ENCODE assay signal across 8 cellular contexts in the genomic region with DNA sequence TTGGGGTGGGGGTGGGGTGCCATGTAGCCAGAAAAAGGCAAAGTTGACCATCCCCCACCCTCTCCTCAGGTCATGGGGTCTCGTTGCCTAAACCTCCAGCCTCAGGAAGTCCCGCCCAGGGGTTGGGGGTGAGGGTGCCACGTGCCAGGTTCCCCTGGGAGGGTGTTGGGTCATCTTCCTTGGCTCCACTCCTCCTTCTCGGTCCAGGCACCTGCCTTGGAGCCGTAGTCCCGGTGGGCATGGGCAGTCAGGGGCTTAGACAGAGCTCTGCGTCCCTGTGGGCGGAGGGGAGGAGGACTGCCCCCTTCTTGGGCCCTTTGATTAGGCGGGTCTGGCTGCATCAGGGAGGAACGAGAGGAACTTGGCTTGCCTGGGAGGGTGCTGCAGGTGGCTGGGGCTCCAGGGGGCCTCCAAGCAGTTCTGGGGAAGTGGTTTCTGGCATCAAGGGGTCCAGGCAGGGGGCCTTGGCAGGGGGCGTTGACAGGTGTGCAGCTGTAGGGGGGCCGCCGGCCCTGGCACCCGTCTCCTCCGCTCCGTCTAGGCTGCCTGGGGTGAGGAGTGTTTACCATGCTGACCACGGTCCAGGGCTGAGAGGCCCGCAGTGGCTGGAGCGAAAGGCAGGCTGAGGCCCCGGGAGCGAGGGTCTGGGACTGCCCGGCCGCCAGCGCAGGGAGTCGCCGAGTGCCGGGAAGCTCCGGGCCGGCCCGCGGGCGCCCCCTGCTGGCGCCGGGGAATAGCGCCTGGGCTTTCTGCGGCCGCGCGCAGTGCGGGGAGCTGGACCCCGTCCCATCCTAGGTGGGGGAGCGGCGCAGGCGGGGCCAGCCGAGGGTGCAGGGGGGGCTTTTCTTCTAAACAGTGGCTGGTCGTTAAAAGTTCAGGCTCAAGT. TPM values are rescaled to one million over a fixed set of nuclear protein-coding genes. Genes with fewer than 3 reads are reported as not detected.
DNase-seq lines count a peak whose midpoint lies in the region; TF ChIP-seq lines count a peak whose summit lies in the region.

No MANE protein-coding gene starts in this region.

- DNase-seq in Caco-2 (peak; percentile 59 to 84), GM20000 (ENCODE audit: low spot score) (peak; percentile 96), Karpas-422 (peak; percentile 86), SK-N-DZ (ENCODE audit: low spot score) (peak; percentile 74), adipocyte (ENCODE audit: low read depth) (peak; percentile 87), cardiac muscle cell (ENCODE audit: low read depth in 1 of 2, low spot score in 1 of 2) (peak; percentile 83 to 90), osteocyte (ENCODE audit: extremely low spot score, unreplicated experiment) (peak; percentile 94), HPDE6-E6E7 (ENCODE audit: extremely low spot score) (no peak)

- H3K9me2 ChIP-seq in Karpas-422 (replicated peaks; ENCODE audit: insufficient read depth, low read length): no peaks in the 10 kb centered on the region

- no peaks in the 10 kb centered on the region for H3K9me3 Mint-ChIP-seq in Caco-2 (ENCODE audit: unreplicated experiment)
- no peaks in the 10 kb centered on the region for H3K9me3 Mint-ChIP-seq in osteocyte (ENCODE audit: unreplicated experiment)

- H3K27ac ChIP-seq in Karpas-422 (ENCODE audit: low read length): no peak overlapping the region
- peak overlapping the region; percentile 79 for H3K27ac ChIP-seq in cardiac muscle cell

- 0 out of 2 replicates have a peak overlapping the region, but pooled peaks have one; percentile 19 for H3K9ac ChIP-seq in Karpas-422 (ENCODE audit: low read length)
- peak overlapping the region; percentile 94 for H3K9ac ChIP-seq in adipocyte (ENCODE audit: low read length)

- H3K4me1 ChIP-seq in Caco-2: peaks cover 15% of the 10 kb centered on the region
- peaks cover 33% of the 10 kb centered on the region for H3K4me1 ChIP-seq in Karpas-422 (ENCODE audit: low read length)
- peaks cover 37% of the 10 kb centered on the region for H3K4me1 ChIP-seq in adipocyte (ENCODE audit: control insufficient read depth, insufficient read depth, low read length)
- H3K4me1 ChIP-seq in cardiac muscle cell (ENCODE audit: low read depth): peaks cover 25% of the 10 kb centered on the region

- peak; percentile 72 to 97 for TF ChIP-seq CTCF in Caco-2 (IDR thresholded peaks at IDR 0.05; ENCODE audit: insufficient read depth in 1 of 2, low read depth in 1 of 2, low read length in 1 of 2, severe bottlenecking in 1 of 2, unreplicated experiment in 1 of 2)
- TF ChIP-seq CTCF in GM20000 (IDR thresholded peaks at IDR 0.05; ENCODE audit: extremely low read depth, missing control alignments): peak; percentile 91
- TF ChIP-seq CTCF in cardiac muscle cell (IDR thresholded peaks at IDR 0.05; ENCODE audit: low read depth, low read length): peak; percentile 90
- peak; percentile 100 for TF ChIP-seq CTCF in osteocyte (IDR thresholded peaks at IDR 0.05)

- H3K27me3 Mint-ChIP-seq in Caco-2 (ENCODE audit: insufficient read depth, unreplicated experiment): no peaks in the 10 kb centered on the region
- no peaks in the 10 kb centered on the region for H3K27me3 Mint-ChIP-seq in osteocyte (ENCODE audit: unreplicated experiment)

- H3K36me3 ChIP-seq in Caco-2 (ENCODE audit: control insufficient read depth, insufficient read depth, low read length) (no peaks in the 10 kb centered on the region; the same call in none of the 2 replicates), Karpas-422 (ENCODE audit: insufficient read depth, low read length) (no peaks in the 10 kb centered on the region), adipocyte (ENCODE audit: control insufficient read depth, insufficient read depth, low read length, severe bottlenecking) (peaks cover 56% of the 10 kb centered on the region), cardiac muscle cell (peaks cover 28% of the 10 kb centered on the region)

- H3K36me3 Mint-ChIP-seq in Caco-2 (ENCODE audit: insufficient read depth, unreplicated experiment) (peaks cover 47% of the 10 kb centered on the region), osteocyte (ENCODE audit: unreplicated experiment) (peaks cover 28% of the 10 kb centered on the region)

- BruUV-seq in Caco-2 (replicated peaks; lab: Mats Ljungman, UMichigan): no TSS peak

- intact Hi-C loops in Caco-2 (cut with micrococcal nuclease; ENCODE audit: unreplicated experiment): loop anchor here (1.0 kb wide), 1 partner anchor 17 kb away; no protein-coding TSS in a partner anchor

- H3K4me3 ChIP-seq in Caco-2 (ENCODE audit: low read depth, low read length): peak overlapping the region; percentile 33
- peak overlapping the region; percentile 51 for H3K4me3 ChIP-seq in Karpas-422 (ENCODE audit: low read length)
- peak overlapping the region; percentile 94 for H3K4me3 ChIP-seq in adipocyte (ENCODE audit: low read length)
- peak overlapping the region; percentile 54 for H3K4me3 ChIP-seq in cardiac muscle cell

- POLR2A ChIA-PET in Caco-2 (lab: Charles Lee): interaction anchor here (0.9 to 2.7 kb wide), 5 partner anchors 9 to 77 kb away, joined by 3 to 17 read pairs (median 8); a partner anchor contains a TSS

- no peak overlapping the region for H2AFZ ChIP-seq in Karpas-422 (ENCODE audit: low read length)

- H3K4me1 Mint-ChIP-seq in Caco-2 (ENCODE audit: low read depth, unreplicated experiment) (peaks cover 6% of the 10 kb centered on the region), osteocyte (ENCODE audit: unreplicated experiment) (peaks cover 34% of the 10 kb centered on the region)

- peak overlapping the region; percentile 42 for H3K27ac Mint-ChIP-seq in Caco-2 (ENCODE audit: unreplicated experiment)
- H3K27ac Mint-ChIP-seq in osteocyte (ENCODE audit: unreplicated experiment): peak overlapping the region; percentile 64

- H3K9me3 ChIP-seq in Caco-2 (no peaks in the 10 kb centered on the region), Karpas-422 (ENCODE audit: low read length) (no peaks in the 10 kb centered on the region), adipocyte (ENCODE audit: control insufficient read depth, low read length) (no peaks in the 10 kb centered on the region), cardiac muscle cell (ENCODE audit: low read depth) (no peaks in the 10 kb centered on the region)

- peaks cover 52% of the 10 kb centered on the region for H4K20me1 ChIP-seq in Karpas-422 (ENCODE audit: insufficient read depth, low read depth, low read length)

- H3K79me2 ChIP-seq in Karpas-422 (ENCODE audit: low read length): no peaks in the 10 kb centered on the region

- H3K27me3 ChIP-seq in Caco-2 (replicated peaks; ENCODE audit: control insufficient read depth, insufficient read depth, low read length) (no peaks in the 10 kb centered on the region), Karpas-422 (ENCODE audit: low read length) (no peaks in the 10 kb centered on the region), adipocyte (replicated peaks; ENCODE audit: control insufficient read depth, insufficient read depth, low read length) (no peaks in the 10 kb centered on the region), cardiac muscle cell (no peaks in the 10 kb centered on the region)

- CTCF ChIA-PET in Caco-2 (lab: Charles Lee): interaction anchor here (0.6 to 5.3 kb wide), 13 partner anchors 9 to 218 kb away, joined by 3 to 145 read pairs (median 4); a partner anchor contains a TSS

- peak overlapping the region; percentile 68 for H3K4me2 ChIP-seq in Karpas-422 (ENCODE audit: low read depth, low read length, poor library complexity, severe bottlenecking)

- H3K4me3 Mint-ChIP-seq in Caco-2 (ENCODE audit: unreplicated experiment) (peak overlapping the region; percentile 73), osteocyte (ENCODE audit: unreplicated experiment) (peak overlapping the region; percentile 74)

RNA-seq across cellular contexts. Expression of a gene that starts 7.9 kb away (rescaled TPM):
- 16.8 and 17.6 TPM in 2 replicates for total RNA-seq in Caco-2 (2022)
- total RNA-seq in Karpas-422 (2014; rRNA removed; shearing (Covaris generic); ENCODE audit: low replicate concordance): 2.1 and 2.3 TPM in 2 replicates
- 3.3 and 4.6 TPM in 2 replicates for polyA plus RNA-seq in SK-N-DZ (2014; cell fraction: cytosol; rRNA removed)
- polyA plus RNA-seq in SK-N-DZ (2014; cell fraction: nucleus; rRNA removed): 3.4 and 6.6 TPM in 2 replicates
- total RNA-seq in cardiac muscle cell: 8.0 and 15.1 TPM in 2 replicates
- polyA plus RNA-seq in cardiac muscle cell: 2.4 and 3.8 TPM in 2 replicates
- total RNA-seq in osteocyte: 21.0 and 21.8 TPM in 2 replicates

RNA-seq across cellular contexts. Expression of a gene that starts 18.2 kb away (rescaled TPM):
- total RNA-seq in Caco-2 (2022): 33.8 and 36.7 TPM in 2 replicates
- 7.2 and 17.5 TPM in 2 replicates for total RNA-seq in Karpas-422 (2014; rRNA removed; shearing (Covaris generic); ENCODE audit: low replicate concordance)
- 0.90 and 3.7 TPM in 2 replicates for polyA plus RNA-seq in SK-N-DZ (2014; cell fraction: cytosol; rRNA removed)
- 57.6 and 75.5 TPM in 2 replicates for polyA plus RNA-seq in SK-N-DZ (2014; cell fraction: nucleus; rRNA removed)
- total RNA-seq in cardiac muscle cell: 30.0 and 56.3 TPM in 2 replicates
- 21.5 and 27.4 TPM in 2 replicates for polyA plus RNA-seq in cardiac muscle cell
- total RNA-seq in osteocyte: 11.3 and 11.9 TPM in 2 replicates

RNA-seq across cellular contexts. Expression of a gene that starts 47.0 kb away (rescaled TPM):
- 0.20 TPM in 1 of 2 replicates, not detected in the other for total RNA-seq in Caco-2 (2022)
- total RNA-seq in Karpas-422 (2014; rRNA removed; shearing (Covaris generic); ENCODE audit: low replicate concordance): not detected in 2 replicates
- polyA plus RNA-seq in SK-N-DZ (2014; cell fraction: cytosol; rRNA removed): not detected in 2 replicates
- polyA plus RNA-seq in SK-N-DZ (2014; cell fraction: nucleus; rRNA removed): not detected in 2 replicates
- total RNA-seq in cardiac muscle cell: not detected in 2 replicates
- polyA plus RNA-seq in cardiac muscle cell: 0.16 TPM in 1 of 2 replicates, not detected in the other
- not detected in 2 replicates for total RNA-seq in osteocyte

Comparison
In these comparisons a context has a peak if more than half of its experiments do, and no peak if none do; other contexts are left out.
1. H3K4me3 ChIP-seq: peak in every context shown above with its lines; median percentile 94 in adipocyte; 54 in cardiac muscle cell; 51 in Karpas-422; 33 in Caco-2.